ENCODE assay signal across 20 cellular contexts in the genomic region with DNA sequence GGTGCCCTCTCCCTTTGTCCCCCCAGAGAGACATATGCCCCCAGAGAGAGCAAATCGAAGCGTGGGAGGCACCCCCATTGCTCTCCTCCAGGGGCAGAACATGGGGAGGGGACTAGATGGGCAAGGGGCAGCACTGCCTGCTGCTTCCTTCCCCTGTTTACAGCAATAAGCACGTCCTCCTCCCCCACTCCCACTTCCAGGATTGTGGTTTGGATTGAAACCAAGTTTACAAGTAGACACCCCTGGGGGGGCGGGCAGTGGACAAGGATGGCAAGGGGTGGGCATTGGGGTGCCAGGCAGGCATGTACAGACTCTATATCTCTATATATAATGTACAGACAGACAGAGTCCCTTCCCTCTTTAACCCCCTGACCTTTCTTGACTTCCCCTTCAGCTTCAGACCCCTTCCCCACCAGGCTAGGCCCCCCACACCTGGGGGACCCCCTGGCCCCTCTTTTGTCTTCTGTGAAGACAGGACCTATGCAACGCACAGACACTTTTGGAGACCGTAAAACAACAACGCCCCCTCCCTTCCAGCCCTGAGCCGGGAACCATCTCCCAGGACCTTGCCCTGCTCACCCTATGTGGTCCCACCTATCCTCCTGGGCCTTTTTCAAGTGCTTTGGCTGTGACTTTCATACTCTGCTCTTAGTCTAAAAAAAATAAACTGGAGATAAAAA. TPM values are rescaled to one million over a fixed set of nuclear protein-coding genes. Genes with fewer than 3 reads are reported as not detected.
DNase-seq lines count a peak whose midpoint lies in the region; ATAC-seq, FAIRE-seq and TF ChIP-seq lines count a peak whose summit lies in the region.
"Had no signal": no experiment of that assay in that cellular context is flagged by ENCODE, and none has a peak within 500 bp of the region (broad histone marks: within the 10 kb centered on the region; RNA-seq: fewer than 3 reads in every experiment).

No MANE protein-coding gene starts in this region.

- H3K18ac ChIP-seq in mesendoderm (ENCODE audit: low read length) = no peak overlapping the region

- H3K9ac ChIP-seq in kidney (ENCODE audit: low read length in 2 of 2) (no peak overlapping the region), mesendoderm (ENCODE audit: low read length) (no peak overlapping the region)

- H3K4ac ChIP-seq in mesendoderm (ENCODE audit: low read depth, low read length) = no peak overlapping the region

- H3K56ac ChIP-seq in mesendoderm (ENCODE audit: low read length) = no peak overlapping the region

- no peak overlapping the region for H2BK15ac ChIP-seq in mesendoderm (replicated peaks; ENCODE audit: low read depth)

- H3K4me2 ChIP-seq in mesendoderm (ENCODE audit: low read length) = no peak overlapping the region

- TF ChIP-seq CTCF in BE2C (IDR thresholded peaks at IDR 0.05; ENCODE audit: low read depth, low read length) = peak; percentile 22; the same call in 1 of the 2 replicates
- peak; percentile 5 for TF ChIP-seq CTCF in GM13977 (IDR thresholded peaks at IDR 0.05; ENCODE audit: extremely low read depth, insufficient read depth, missing control alignments)
- peak; percentile 56 for TF ChIP-seq CTCF in Panc1 (IDR thresholded peaks at IDR 0.05)
- no peak for TF ChIP-seq CTCF in kidney (IDR thresholded peaks at IDR 0.05; ENCODE audit: borderline replicate concordance, extremely low read depth, insufficient read depth)

- no peak for DNase-seq in BE2C
- no peak for DNase-seq in GM13977 (ENCODE audit: low spot score)
- no peak for DNase-seq in Panc1 (ENCODE audit: low read depth, low spot score)
- peak; percentile 56 for DNase-seq in kidney
- no peak for DNase-seq in AG08395 (ENCODE audit: low spot score)
- no peak for DNase-seq in HuH-7.5 (ENCODE audit: low spot score)
- DNase-seq in mesendoderm = no peak
- DNase-seq in stimulated activated CD4-positive, alpha-beta T cell treated with anti-CD3 and anti-CD28 coated beads, Interleukin-4, amount 100 ng/mL, for 4 hours = no peak
- DNase-seq: activated CD4-positive, alpha-beta T cell treated with anti-CD3 and anti-CD28 coated beads for 4 hours; activated naive CD8-positive, alpha-beta T cell treated with anti-CD3 and anti-CD28 coated beads, Interleukin-2, amount 10 ng/mL, durations not matched to agents 7 days and 5 days; activated T-cell treated with anti-CD3 and anti-CD28 coated beads for 4 hours; DMS79; foreskin keratinocyte; NCI-H1105 treated with DMSO at 0.1 percent for 48 hours; SIG-M5; stimulated activated CD4-positive, alpha-beta T cell treated with anti-CD3 and anti-CD28 coated beads, Interleukin-12 subunit alpha, Interleukin-12 subunit beta, amount 100 ng/mL, for 4 hours; stimulated activated naive CD8-positive, alpha-beta T cell treated with anti-CD3 and anti-CD28 coated beads, Interleukin-15, amount 100 ng/mL, for 72 hours had no signal

- H3K27me3 ChIP-seq in BE2C = peaks cover 10% of the 10 kb centered on the region
- H3K27me3 ChIP-seq in Panc1 (ENCODE audit: control insufficient read depth, insufficient read depth, low read length) = no peaks in the 10 kb centered on the region; the same call in 1 of the 2 replicates
- peaks cover 17% of the 10 kb centered on the region for H3K27me3 ChIP-seq in mesendoderm (ENCODE audit: insufficient read depth, low read length, poor library complexity)

- WGBS in mesendoderm (ENCODE audit: extremely low coverage, insufficient coverage, low lambda C conversion rate) = no CpG with 5 or more reads among the region's 8 CpGs

- no peak overlapping the region for H2BK120ac ChIP-seq in mesendoderm (ENCODE audit: low read depth, low read length)

- H3K4me3 ChIP-seq in BE2C (ENCODE audit: low read depth, low read length) = no peak overlapping the region
- no peak overlapping the region for H3K4me3 ChIP-seq in Panc1 (ENCODE audit: low read depth in 2 of 2, low read length in 2 of 2)
- no peak overlapping the region for H3K4me3 ChIP-seq in kidney (ENCODE audit: low read length in 2 of 2)
- H3K4me3 ChIP-seq in mesendoderm (ENCODE audit: low read length) = no peak overlapping the region
- H3K4me3 ChIP-seq: prostate gland had no signal

- no peak overlapping the region for H2BK5ac ChIP-seq in mesendoderm (ENCODE audit: low read length)

- POLR2A ChIA-PET in Panc1 (lab: Charles Lee) = no interaction called here

- H3K36me3 ChIP-seq in BE2C (no peaks in the 10 kb centered on the region), Panc1 (ENCODE audit: control insufficient read depth, insufficient read depth, low read length) (no peaks in the 10 kb centered on the region), kidney (ENCODE audit: control insufficient read depth in 1 of 2, insufficient read depth in 2 of 2, low read length in 2 of 2) (no peaks in the 10 kb centered on the region), mesendoderm (ENCODE audit: control insufficient read depth, insufficient read depth, low read length) (no peaks in the 10 kb centered on the region)
- H3K36me3 ChIP-seq: prostate gland had no signal

- H3K4me1 ChIP-seq in BE2C (peaks cover 9% of the 10 kb centered on the region), Panc1 (ENCODE audit: control insufficient read depth, insufficient read depth, low read length) (peaks cover 16% of the 10 kb centered on the region), kidney (ENCODE audit: control insufficient read depth in 1 of 2, insufficient read depth in 1 of 2, low read depth in 1 of 2, low read length in 2 of 2) (peaks cover 10 to 12% of the 10 kb centered on the region in 2 donors), mesendoderm (ENCODE audit: control insufficient read depth, low read depth, low read length) (no peaks in the 10 kb centered on the region)

- no peak for FAIRE-seq in kidney (lab: Jason Lieb, UNC)
- FAIRE-seq: endometrium had no signal

- H3K79me1 ChIP-seq in mesendoderm (ENCODE audit: low read length) = no peaks in the 10 kb centered on the region

- H4K5ac ChIP-seq in mesendoderm (ENCODE audit: low read length) = no peak overlapping the region

- BruUV-seq in Panc1 (replicated peaks; lab: Mats Ljungman, UMichigan) = no TSS peak

- no peak overlapping the region for H3K23ac ChIP-seq in mesendoderm (ENCODE audit: low read length)

- no peaks in the 10 kb centered on the region for H3K79me2 ChIP-seq in mesendoderm (ENCODE audit: control insufficient read depth, insufficient read depth, low read length)

- no peak for ATAC-seq in Panc1
- ATAC-seq: foreskin keratinocyte; stimulated activated naive CD8-positive, alpha-beta T cell treated with anti-CD3 and anti-CD28 coated beads, Interleukin-15, amount 100 ng/mL, for 72 hours had no signal

- no peak overlapping the region for H2AK5ac ChIP-seq in mesendoderm (ENCODE audit: low read length)

- CTCF ChIA-PET in Panc1 (lab: Charles Lee) = no interaction called here

- intact Hi-C loops in Panc1 (cut with micrococcal nuclease; ENCODE audit: unreplicated experiment) (no loop called here), kidney (cut with DNase I) (no loop called here)

- no peak overlapping the region for H4K8ac ChIP-seq in mesendoderm (ENCODE audit: low read depth, low read length)

- H3K27ac ChIP-seq in Panc1 (ENCODE audit: low read length) = no peak overlapping the region
- no peak overlapping the region for H3K27ac ChIP-seq in kidney (ENCODE audit: low read depth in 2 of 2, low read length in 2 of 2)
- H3K27ac ChIP-seq in mesendoderm (ENCODE audit: low read depth, low read length) = no peak overlapping the region
- H3K27ac ChIP-seq: foreskin keratinocyte, prostate gland had no signal

- H3K9me3 ChIP-seq in BE2C = no peaks in the 10 kb centered on the region
- no peaks in the 10 kb centered on the region for H3K9me3 ChIP-seq in Panc1 (ENCODE audit: control insufficient read depth, insufficient read depth, low read depth, low read length)
- no peaks in the 10 kb centered on the region for H3K9me3 ChIP-seq in kidney (ENCODE audit: control insufficient read depth in 1 of 2, low read length in 2 of 2)
- H3K9me3 ChIP-seq: prostate gland had no signal

- in situ Hi-C loops in GM13977 (cut with MboI; ENCODE audit: low pct_unique_long_range_greater_than_20kb, low sequenced_read_pairs, unreplicated experiment) (no loop called here), Panc1 (cut with HindIII; ENCODE audit: low pct_unique_long_range_greater_than_20kb, low sequenced_read_pairs) (no loop called here)

RNA-seq across cellular contexts. Expression of a gene that starts 8.4 kb away (rescaled TPM):
- 13.2 TPM for polyA plus RNA-seq in BE2C (2012; ENCODE audit: insufficient read depth, insufficient read length, low read depth)
- 2.3 TPM for total RNA-seq in Panc1 (2021; ENCODE audit: unreplicated experiment)
- 6.0 TPM for polyA plus RNA-seq in Panc1 (2012; ENCODE audit: insufficient read length)
- total RNA-seq in kidney = 1.7 TPM
- polyA plus RNA-seq in kidney (ENCODE audit: insufficient read depth, low read depth, low replicate concordance) = 1.2 TPM
- polyA plus RNA-seq in mesendoderm (2013, experiment 1 of 2) = 11.2 TPM
- polyA plus RNA-seq in mesendoderm (2013, experiment 2 of 2) = 10.3 TPM

RNA-seq across cellular contexts. Expression of a gene that starts 23.5 kb away (rescaled TPM):
- not detected for polyA plus RNA-seq in BE2C (2012; ENCODE audit: insufficient read depth, insufficient read length, low read depth)
- total RNA-seq in Panc1 (2021; ENCODE audit: unreplicated experiment) (8.0 TPM), kidney (7.6 TPM)
- 6.9 TPM for polyA plus RNA-seq in Panc1 (2012; ENCODE audit: insufficient read length)
- 11.8 TPM for polyA plus RNA-seq in kidney (ENCODE audit: insufficient read depth, low read depth, low replicate concordance)
- 16.0 TPM for polyA plus RNA-seq in mesendoderm (2013, experiment 1 of 2)
- 14.9 TPM for polyA plus RNA-seq in mesendoderm (2013, experiment 2 of 2)

RNA-seq across cellular contexts. Expression of a gene that starts 35.9 kb away (rescaled TPM):
- 95.5 TPM for polyA plus RNA-seq in BE2C (2012; ENCODE audit: insufficient read depth, insufficient read length, low read depth)
- total RNA-seq in Panc1 (2021; ENCODE audit: unreplicated experiment) (41.7 TPM), kidney (152 TPM)
- polyA plus RNA-seq in Panc1 (2012; ENCODE audit: insufficient read length) = 45.7 TPM
- polyA plus RNA-seq in kidney (ENCODE audit: insufficient read depth, low read depth, low replicate concordance) = 68.4 TPM
- 12.2 TPM for polyA plus RNA-seq in mesendoderm (2013, experiment 1 of 2)
- 12.2 TPM for polyA plus RNA-seq in mesendoderm (2013, experiment 2 of 2)

RNA-seq across cellular contexts. Expression of a gene that starts 40.7 kb away (rescaled TPM):
- 6.7 TPM for polyA plus RNA-seq in BE2C (2012; ENCODE audit: insufficient read depth, insufficient read length, low read depth)
- total RNA-seq in Panc1 (2021; ENCODE audit: unreplicated experiment) (23.8 TPM), kidney (133 TPM)
- polyA plus RNA-seq in Panc1 (2012; ENCODE audit: insufficient read length) = 37.9 TPM
- 61.1 TPM for polyA plus RNA-seq in kidney (ENCODE audit: insufficient read depth, low read depth, low replicate concordance)
- 2.2 TPM for polyA plus RNA-seq in mesendoderm (2013, experiment 1 of 2)
- polyA plus RNA-seq in mesendoderm (2013, experiment 2 of 2) = 1.9 TPM
- polyA plus RNA-seq: IgD-negative memory B cell had no signal

RNA-seq across cellular contexts. Expression of a gene that starts 48.7 kb away (rescaled TPM):
- 37.1 TPM for polyA plus RNA-seq in BE2C (2012; ENCODE audit: insufficient read depth, insufficient read length, low read depth)
- total RNA-seq in Panc1 (2021; ENCODE audit: unreplicated experiment) (67.4 TPM), kidney (34.8 TPM)
- 79.4 TPM for polyA plus RNA-seq in Panc1 (2012; ENCODE audit: insufficient read length)
- polyA plus RNA-seq in kidney (ENCODE audit: insufficient read depth, low read depth, low replicate concordance) = 61.8 TPM
- 23.4 TPM for polyA plus RNA-seq in mesendoderm (2013, experiment 1 of 2)
- polyA plus RNA-seq in mesendoderm (2013, experiment 2 of 2) = 22.4 TPM
